In genomic region chr17:71974051-71974450, GRCh38 we compare ENCODE assay signal across 22 cellular contexts.
"Had no signal": no experiment of that assay in that cellular context is flagged by ENCODE, and none has a peak within 500 bp of the region (broad histone marks: within the 10 kb centered on the region; RNA-seq: fewer than 3 reads in every experiment).

No MANE protein-coding gene starts in this region.

- H3K9me3 ChIP-seq: MG63 had no signal

- H3K36me3 ChIP-seq: MG63 had no signal

- H3K27me3 ChIP-seq: MG63 had no signal

- H3K9ac ChIP-seq: KMS-11 had no signal

- DNase-seq: activated CD4-positive, alpha-beta memory T cell treated with anti-CD3 and anti-CD28 coated beads, Interleukin-2, amount 10 ng/mL, durations not matched to agents 7 days and 5 days; activated CD4-positive, alpha-beta T cell treated with anti-CD3 and anti-CD28 coated beads for 36 hours; activated CD4-positive, alpha-beta T cell treated with anti-CD3 and anti-CD28 coated beads, Interleukin-2, amount 50 U/mL, for 1 hour; activated gamma-delta T cell treated with Interleukin-2 at 50 U/mL for 16 hours; activated naive CD4-positive, alpha-beta T cell treated with anti-CD3 and anti-CD28 coated beads, Interleukin-2, amount 10 ng/mL, durations not matched to agents 7 days and 5 days; activated naive CD8-positive, alpha-beta T cell treated with anti-CD3 and anti-CD28 coated beads for 36 hours; activated T-cell treated with anti-CD3 and anti-CD28 coated beads, Interleukin-2, amount 50 U/mL, for 72 hours; cerebellar nuclear complex; MG63; MV-4-11; NCI-H1092 treated with DMSO at 0.1 percent for 48 hours; NCI-H1436; NCI-H1694 treated with DMSO at 0.1 percent for 48 hours; NCI-H2029 treated with DMSO at 0.1 percent for 48 hours; NCI-H510A treated with DMSO at 0.1 percent for 48 hours; NCI-H69; NK-92 treated with Interleukin-12 subunit alpha and Interleukin-12 subunit beta, amount 100 ng/mL, for 24 hours; OCI-M1; SHP77; T-helper 17 cell; T1000 had no signal

- ATAC-seq: activated CD4-positive, alpha-beta T cell treated with anti-CD3 and anti-CD28 coated beads for 36 hours; activated T-cell treated with anti-CD3 and anti-CD28 coated beads, Interleukin-2, amount 50 U/mL, for 72 hours; T-helper 17 cell had no signal

- H3K27ac ChIP-seq: KMS-11 had no signal
